9 cellular contexts compared by ENCODE assay signal in genomic region chr1:193033610-193034009, GRCh38.
"Had no signal": no experiment of that assay in that cellular context is flagged by ENCODE, and none has a peak within 500 bp of the region (broad histone marks: within the 10 kb centered on the region; RNA-seq: fewer than 3 reads in every experiment).

No MANE protein-coding gene starts in this region.

- H3K4me3 ChIP-seq: GM23248, HAP-1, K562 had no signal

- FAIRE-seq: HTR-8/SVneo, K562 had no signal

- H3K9me3 ChIP-seq: HAP-1 had no signal

- DNase-seq: GM23248, GOT3, H7, IMR-90, KG1 had no signal

- H3K27ac ChIP-seq: GM23248 had no signal

- ATAC-seq: HCT116, K562 had no signal
